8 cellular contexts compared by ENCODE assay signal in genomic region chr11:64888406-64888757, GRCh38. TPM values are rescaled to one million over a fixed set of nuclear protein-coding genes. Genes with fewer than 3 reads are reported as not detected.
DNase-seq lines count a peak whose midpoint lies in the region; TF ChIP-seq lines count a peak whose summit lies in the region.
"Had no signal": no experiment of that assay in that cellular context is flagged by ENCODE, and none has a peak within 500 bp of the region (broad histone marks: within the 10 kb centered on the region; RNA-seq: fewer than 3 reads in every experiment).

No MANE protein-coding gene starts in this region.

- H3K36me3 ChIP-seq in HAP-1 (replicated peaks) (no peaks in the 10 kb centered on the region), Peyer's patch (peaks cover 0 to 20% (median 0%) of the 10 kb centered on the region in 3 donors), sigmoid colon (no peaks in the 10 kb centered on the region)

- 13 to 55% methylated on average over 8 of the region's 8 CpGs for WGBS in sigmoid colon, 2 donors

- TF ChIP-seq CTCF in Peyer's patch (IDR thresholded peaks at IDR 0.05) (no peak), epithelial cell of proximal tubule (conservative IDR thresholded peaks at IDR 0.05; ENCODE audit: low read depth, low read length) (no peak), sigmoid colon (IDR thresholded peaks at IDR 0.05) (no peak)

- intact Hi-C loops in sigmoid colon (cut with DNase I): loop anchor here (1.0 to 5.0 kb wide), 2 partner anchors 41 to 101 kb away; no protein-coding TSS in a partner anchor

- H3K27ac ChIP-seq in Peyer's patch (peak overlapping the region; percentile 57 to 100 (median 88)), sigmoid colon (peak overlapping the region in 2 of 4 donors; percentile 70 to 74)

- DNase-seq in HAP-1 (ENCODE audit: low spot score in 2 of 2) (no peak), Peyer's patch (no peak), epithelial cell of proximal tubule (ENCODE audit: low read depth) (no peak), sigmoid colon (no peak), iPS-NIHi11 (ENCODE audit: low spot score) (no peak), HuH-7 (ENCODE audit: low spot score) (no peak)
- no peak for DNase-seq in activated CD8-positive, alpha-beta memory T cell treated with anti-CD3 and anti-CD28 coated beads, Interleukin-2, amount 50 U/mL, for 4 hours

- H3K9me3 ChIP-seq in HAP-1: no peaks in the 10 kb centered on the region
- no peaks in the 10 kb centered on the region for H3K9me3 ChIP-seq in Peyer's patch
- H3K9me3 ChIP-seq in sigmoid colon: no peaks in the 10 kb centered on the region

- H3K27me3 ChIP-seq in HAP-1 (ENCODE audit: low read depth) (no peaks in the 10 kb centered on the region), Peyer's patch (no peaks in the 10 kb centered on the region), sigmoid colon (no peaks in the 10 kb centered on the region)

- peaks cover 13% of the 10 kb centered on the region for H3K4me1 ChIP-seq in HAP-1
- peaks cover 3 to 14% (median 13%) of the 10 kb centered on the region in 4 donors for H3K4me1 ChIP-seq in Peyer's patch
- peaks cover 0 to 14% (median 12%) of the 10 kb centered on the region in 4 donors for H3K4me1 ChIP-seq in sigmoid colon

- H3K4me3 ChIP-seq in HAP-1 (peak overlapping the region; percentile 22), Peyer's patch (peak overlapping the region in 3 of 4 donors; percentile 4 to 85 (median 24)), epithelial cell of proximal tubule (ENCODE audit: low read depth, low read length) (peak overlapping the region; percentile 20), sigmoid colon (peak overlapping the region in 3 of 4 donors; percentile 13 to 37 (median 29))

- in situ Hi-C loops in HAP-1 (cut with MboI; ENCODE audit: low sequenced_read_pairs): no loop called here

- no peak for TF ChIP-seq EP300 in sigmoid colon (IDR thresholded peaks at IDR 0.05)

- TF ChIP-seq POLR2A in Peyer's patch (IDR thresholded peaks at IDR 0.05) (no peak), sigmoid colon (IDR thresholded peaks at IDR 0.05) (no peak)

RNA-seq across cellular contexts. Expression of gene EHD1, which starts 10.0 kb away (rescaled TPM):
- total RNA-seq in Peyer's patch (100 to 1,000 TPM in 2 of 4 donors, 10 to 100 TPM in 2; 56.2 to 185 (median 98.6) TPM), epithelial cell of proximal tubule (82.7 and 93.4 TPM in 2 replicates), sigmoid colon (10 to 100 TPM; 38.5 to 73.1 (median 44.1) TPM)
- 10 to 100 TPM; 27.0 to 54.0 (median 29.4) TPM for polyA plus RNA-seq in sigmoid colon

RNA-seq across cellular contexts. Expression of gene ATG2A, which starts 28.6 kb away (rescaled TPM):
- total RNA-seq in Peyer's patch (10 to 100 TPM; 38.8 to 79.6 (median 66.6) TPM), epithelial cell of proximal tubule (22.4 and 25.8 TPM in 2 replicates), sigmoid colon (10 to 100 TPM; 12.1 to 22.7 (median 14.4) TPM)
- polyA plus RNA-seq in sigmoid colon: 10 to 100 TPM; 13.2 to 27.6 (median 19.4) TPM

RNA-seq across cellular contexts. Expression of gene PPP2R5B, which starts 36.1 kb away (rescaled TPM):
- 10 to 100 TPM; 20.0 to 46.2 (median 22.5) TPM for total RNA-seq in Peyer's patch
- total RNA-seq in epithelial cell of proximal tubule: 16.8 and 32.9 TPM in 2 replicates
- 10 to 100 TPM; 17.8 to 27.3 (median 21.3) TPM for total RNA-seq in sigmoid colon
- 10 to 100 TPM; 15.6 to 23.4 (median 18.1) TPM for polyA plus RNA-seq in sigmoid colon

RNA-seq across cellular contexts. Expression of gene CDC42BPG, which starts 43.9 kb away (rescaled TPM):
- total RNA-seq in Peyer's patch: 10 to 100 TPM; 25.6 to 78.6 (median 52.1) TPM
- total RNA-seq in epithelial cell of proximal tubule: 4.6 and 8.9 TPM in 2 replicates
- under 1 TPM in 3 of 4 donors, not detected in 1; 0.16 to 0.83 (median 0.36) TPM for total RNA-seq in sigmoid colon
- polyA plus RNA-seq in sigmoid colon: 10 to 100 TPM; 19.8 to 39.8 (median 20.8) TPM

RNA-seq across cellular contexts. Expression of gene GPHA2, which starts 47.3 kb away (rescaled TPM):
- not detected for total RNA-seq in Peyer's patch
- total RNA-seq in epithelial cell of proximal tubule: not detected in 2 replicates
- total RNA-seq in sigmoid colon: 1 to 10 TPM in 1 of 4 donors, not detected in 3; 2.9 TPM
- polyA plus RNA-seq in sigmoid colon: under 1 TPM in 1 of 3 donors, not detected in 2; 0.47 TPM
- total RNA-seq: mononuclear cell had no signal
